ENCODE assay signal across 8 cellular contexts in genomic region chr1:8374356-8374755, GRCh38. TPM values are rescaled to one million over a fixed set of nuclear protein-coding genes. Genes with fewer than 3 reads are reported as not detected.
DNase-seq lines count a peak whose midpoint lies in the region; ATAC-seq and TF ChIP-seq lines count a peak whose summit lies in the region.

No MANE protein-coding gene starts in this region.

- H3K4me3 ChIP-seq in GM23338 (no peak overlapping the region), adrenal gland (no peak overlapping the region), skeletal muscle satellite cell (ENCODE audit: low read length) (no peak overlapping the region)

- H3K4me1 Mint-ChIP-seq in GM23338: peaks cover 64% of the 10 kb centered on the region

- H3K79me2 ChIP-seq in GM23338 (replicated peaks; ENCODE audit: insufficient read depth): peaks cover 87% of the 10 kb centered on the region

- ATAC-seq in GM23338 (no peak), left ventricle myocardium superior (peak; percentile 1), HG03378 (IDR thresholded peaks at IDR 0.05; ENCODE audit: unreplicated experiment) (no peak), GM21381 (IDR thresholded peaks at IDR 0.05; ENCODE audit: unreplicated experiment) (no peak)

- no peaks in the 10 kb centered on the region for H3K27me3 ChIP-seq in GM23338 (ENCODE audit: insufficient read depth)
- no peaks in the 10 kb centered on the region for H3K27me3 ChIP-seq in adrenal gland
- no peaks in the 10 kb centered on the region for H3K27me3 ChIP-seq in skeletal muscle satellite cell (ENCODE audit: control insufficient read depth, insufficient read depth, low read length)

- no peaks in the 10 kb centered on the region for H3K9me2 ChIP-seq in GM23338 (ENCODE audit: insufficient read depth)

- WGBS in adrenal gland, 4 donors: 77 to 86% (median 83%) methylated on average over 5 of the region's 5 CpGs

- peak overlapping the region; percentile 81 for H3K9ac ChIP-seq in skeletal muscle satellite cell (ENCODE audit: low read depth, low read length)

- DNase-seq in GM23338 (ENCODE audit: low spot score): no peak
- peak in 2 of 7 donors; percentile 25 to 60 for DNase-seq in adrenal gland
- DNase-seq in left ventricle myocardium superior: peak; percentile 42
- DNase-seq in NCI-H774 (lab: John Stamatoyannopoulos, UW): no peak
- DNase-seq in activated CD8-positive, alpha-beta memory T cell treated with anti-CD3 and anti-CD28 coated beads for 24 hours: no peak

- H3K4me1 ChIP-seq in GM23338 (ENCODE audit: insufficient read depth) (peaks cover 58% of the 10 kb centered on the region), adrenal gland (replicated peaks in 1 of 2) (peaks cover 44 to 87% of the 10 kb centered on the region in 2 donors), skeletal muscle satellite cell (ENCODE audit: control insufficient read depth, insufficient read depth, low read length) (peaks cover 72% of the 10 kb centered on the region)

- no peaks in the 10 kb centered on the region for H3K9me3 Mint-ChIP-seq in GM23338

- H3K9me3 ChIP-seq in adrenal gland (replicated peaks in 1 of 3) (no peaks in the 10 kb centered on the region), skeletal muscle satellite cell (replicated peaks; ENCODE audit: low read length) (no peaks in the 10 kb centered on the region)

- H3F3A ChIP-seq in GM23338 (replicated peaks; ENCODE audit: low read depth): peaks cover 13% of the 10 kb centered on the region; the same call in 1 of the 2 replicates

- H3K27me3 Mint-ChIP-seq in GM23338 (ENCODE audit: insufficient read depth, low read depth, poor library complexity): peaks cover 15% of the 10 kb centered on the region

- H3K4me3 Mint-ChIP-seq in GM23338: no peak overlapping the region; the same call in 2 of the 3 replicates

- H3K36me3 Mint-ChIP-seq in GM23338 (ENCODE audit: low read depth): peaks cover 4% of the 10 kb centered on the region; the same call in 2 of the 3 replicates

- peak overlapping the region; percentile 41; the same call in 1 of the 2 replicates for H3K4me2 ChIP-seq in GM23338
- peak overlapping the region; percentile 76 for H3K4me2 ChIP-seq in skeletal muscle satellite cell (ENCODE audit: low read length)

- TF ChIP-seq POLR2A in adrenal gland (IDR thresholded peaks at IDR 0.05): no peak

- peaks cover 32% of the 10 kb centered on the region for H4K20me1 ChIP-seq in GM23338 (replicated peaks; ENCODE audit: insufficient read depth)

- H3K27ac ChIP-seq in GM23338 (ENCODE audit: low read depth) (peak overlapping the region; percentile 86), adrenal gland (peak overlapping the region; percentile 88 to 96 (median 92))

- H2AFZ ChIP-seq in GM23338: no peak overlapping the region

- peak overlapping the region; percentile 70 for H3K27ac Mint-ChIP-seq in GM23338

- H3K36me3 ChIP-seq in GM23338 (ENCODE audit: insufficient read depth): no peaks in the 10 kb centered on the region
- no peaks in the 10 kb centered on the region for H3K36me3 ChIP-seq in adrenal gland (replicated peaks in 1 of 2)
- H3K36me3 ChIP-seq in skeletal muscle satellite cell (ENCODE audit: insufficient read depth, low read length): peaks cover 28% of the 10 kb centered on the region

- TF ChIP-seq CTCF in GM23338 (conservative IDR thresholded peaks at IDR 0.05; ENCODE audit: low read depth in 2 of 2) (no peak), adrenal gland (IDR thresholded peaks at IDR 0.05) (no peak)

- intact Hi-C loops in adrenal gland (cut with DNase I): loop anchor here in 1 of 2 donors (5.0 kb wide), 1 partner anchor 48 kb away; no protein-coding TSS in a partner anchor
- intact Hi-C loops in left ventricle myocardium superior (cut with micrococcal nuclease): loop anchor here (5.0 kb wide), 1 partner anchor 33 kb away; no protein-coding TSS in a partner anchor

TF ChIP-seq in GM23338, 12 proteins besides CTCF, POLR2A, EP300 and RAD21:
- no peak for TF ChIP-seq JUNB (IDR thresholded peaks at IDR 0.05; ENCODE audit: unreplicated experiment)

RNA-seq across cellular contexts. Expression of gene SLC45A1, which starts 56.4 kb away (rescaled TPM):
- total RNA-seq in GM23338 (2014; rRNA removed; shearing (Covaris generic)): 2.2 and 2.3 TPM in 2 replicates
- 1.1 and 1.3 TPM in 2 replicates for polyA plus RNA-seq in GM23338 (2016; fragmentation: Nextera tagmentation; extraction: Ambion mirVana)
- total RNA-seq in adrenal gland: 1 to 10 TPM; 1.5 to 7.0 (median 2.5) TPM
- 1 to 10 TPM; 1.2 to 6.7 (median 5.1) TPM for polyA plus RNA-seq in adrenal gland
- total RNA-seq in left ventricle myocardium superior: 2.0 TPM
- total RNA-seq in skeletal muscle satellite cell (2012; rRNA removed): 1.0 and 4.8 TPM in 2 replicates
